Comparison of ENCODE assay signal across 22 cellular contexts in genomic region chr9:71879644-71880174, GRCh38.
"Had no signal": no experiment of that assay in that cellular context is flagged by ENCODE, and none has a peak within 500 bp of the region (broad histone marks: within the 10 kb centered on the region; RNA-seq: fewer than 3 reads in every experiment).

No MANE protein-coding gene starts in this region.

- H3K4me2 ChIP-seq: KMS-11 had no signal

- H3K4me3 ChIP-seq: K562, SJSA1, SK-N-MC had no signal

- H3K4me3 Mint-ChIP-seq: IgD-negative memory B cell had no signal

- H3K4me1 ChIP-seq: SJSA1 had no signal

- H3K9ac ChIP-seq: KMS-11 had no signal

- H3K27me3 Mint-ChIP-seq: IgD-negative memory B cell had no signal

- ATAC-seq: K562 had no signal

- H3K27ac ChIP-seq: KMS-11, SJSA1, SK-N-MC had no signal

- FAIRE-seq: K562 had no signal

- DNase-seq: Kasumi-1, MM.1S, NCI-H1092 treated with DMSO at 0.1 percent for 48 hours, NCI-H1436, NCI-H187, NCI-H2029, NCI-H2081 treated with DMSO at 0.1 percent for 48 hours, NCI-H2171, NCI-H226, NCI-H446, NCI-H510A, NCI-H524 treated with DMSO at 0.1 percent for 48 hours, NCI-H69, NCI-H774, Right ventricle myocardium superior, RPMI8226, SIG-M5 had no signal

- H3K27me3 ChIP-seq: SJSA1 had no signal
